In genomic region chr10:1281402-1281782, GRCh38 we compare ENCODE assay signal across 37 cellular contexts.
"Had no signal": no experiment of that assay in that cellular context is flagged by ENCODE, and none has a peak within 500 bp of the region (broad histone marks: within the 10 kb centered on the region; RNA-seq: fewer than 3 reads in every experiment).

No MANE protein-coding gene starts in this region.

- H3K36me3 ChIP-seq: ascending aorta, cardiac muscle cell, MG63, Peyer's patch had no signal

- H3K27me3 Mint-ChIP-seq: activated naive CD4-positive, alpha-beta T cell treated with anti-CD3 and anti-CD28 coated beads, Interleukin-2, amount 50 U/mL, for 24 hours had no signal

- H3K9me3 Mint-ChIP-seq: activated B cell treated with CpG ODN at 0.5 μM for 24 hours; activated CD4-positive, alpha-beta memory T cell treated with anti-CD3 and anti-CD28 coated beads for 36 hours; activated naive CD4-positive, alpha-beta T cell treated with anti-CD3 and anti-CD28 coated beads, Interleukin-2, amount 50 U/mL, for 24 hours; activated naive CD8-positive, alpha-beta T cell treated with anti-CD3 and anti-CD28 coated beads, Interleukin-2, amount 10 ng/mL, durations not matched to agents 7 days and 5 days; activated T-cell treated with anti-CD3 and anti-CD28 coated beads, Interleukin-2, amount 50 U/mL, for 72 hours; activated T-helper 17 cell treated with anti-CD3 and anti-CD28 coated beads, Interleukin-2, amount 50 U/mL, for 72 hours; central memory CD8-positive, alpha-beta T cell; T-cell had no signal

- DNase-seq: activated B cell treated with CpG ODN at 0.5 μM for 24 hours; activated CD4-positive, alpha-beta memory T cell treated with anti-CD3 and anti-CD28 coated beads for 36 hours; activated CD4-positive, alpha-beta T cell treated with anti-CD3 and anti-CD28 coated beads for 36 hours; activated CD4-positive, alpha-beta T cell treated with anti-CD3 and anti-CD28 coated beads, Interleukin-2, amount 50 U/mL, for 1 hour; activated effector memory CD4-positive, alpha-beta T cell treated with anti-CD3 and anti-CD28 coated beads, Interleukin-2, amount 50 U/mL, for 16 hours; activated naive CD4-positive, alpha-beta T cell; activated naive CD8-positive, alpha-beta T cell treated with anti-CD3 and anti-CD28 coated beads, Interleukin-2, amount 10 ng/mL, durations not matched to agents 7 days and 5 days; activated T-cell treated with anti-CD3 and anti-CD28 coated beads, Interleukin-2, amount 50 U/mL, for 1 hour; activated T-cell treated with anti-CD3 and anti-CD28 coated beads, Interleukin-2, amount 50 U/mL, for 72 hours; amygdala; Kasumi-1; KG1; MG63; NCI-H1048; NCI-H1105 treated with DMSO at 0.1 percent for 48 hours; NCI-H1436; NCI-H1694; NCI-H1930; NCI-H2081 treated with DMSO at 0.1 percent for 48 hours; NCI-H226; NCI-H446 treated with DMSO at 0.1 percent for 48 hours; NCI-H524; NCI-H69; NCI-H82; PC-3; Peyer's patch; RPMI8226; SHP77 treated with DMSO at 0.1 percent for 48 hours; T-cell; T-helper 9 cell had no signal

- H3K4me1 ChIP-seq: ascending aorta, Peyer's patch had no signal

- H3K27ac Mint-ChIP-seq: activated B cell treated with CpG ODN at 0.5 μM for 24 hours; activated CD4-positive, alpha-beta memory T cell treated with anti-CD3 and anti-CD28 coated beads for 36 hours; activated CD4-positive, alpha-beta T cell treated with anti-CD3 and anti-CD28 coated beads for 36 hours; activated naive CD8-positive, alpha-beta T cell treated with anti-CD3 and anti-CD28 coated beads, Interleukin-2, amount 10 ng/mL, durations not matched to agents 7 days and 5 days; activated T-cell treated with anti-CD3 and anti-CD28 coated beads, Interleukin-2, amount 50 U/mL, for 72 hours; activated T-helper 17 cell treated with anti-CD3 and anti-CD28 coated beads, Interleukin-2, amount 50 U/mL, for 72 hours; T-cell had no signal

- ATAC-seq: activated CD4-positive, alpha-beta T cell treated with anti-CD3 and anti-CD28 coated beads for 36 hours; activated T-cell treated with anti-CD3 and anti-CD28 coated beads, Interleukin-2, amount 50 U/mL, for 72 hours; activated T-helper 17 cell treated with anti-CD3 and anti-CD28 coated beads, Interleukin-2, amount 50 U/mL, for 72 hours; PC-3; SK-N-SH treated with all-trans-retinoic acid at 6 μM for 48 hours; T-cell had no signal

- H3K4me3 ChIP-seq: ascending aorta, cardiac muscle cell, MG63, Peyer's patch had no signal

- H3K9me3 ChIP-seq: ascending aorta, MG63, Peyer's patch had no signal

- H3K4me3 Mint-ChIP-seq: activated B cell treated with CpG ODN at 0.5 μM for 24 hours; activated CD4-positive, alpha-beta memory T cell treated with anti-CD3 and anti-CD28 coated beads for 36 hours; activated CD4-positive, alpha-beta T cell treated with anti-CD3 and anti-CD28 coated beads for 36 hours; activated naive CD4-positive, alpha-beta T cell treated with anti-CD3 and anti-CD28 coated beads, Interleukin-2, amount 50 U/mL, for 24 hours; activated naive CD8-positive, alpha-beta T cell treated with anti-CD3 and anti-CD28 coated beads, Interleukin-2, amount 10 ng/mL, durations not matched to agents 7 days and 5 days; activated T-cell treated with anti-CD3 and anti-CD28 coated beads, Interleukin-2, amount 50 U/mL, for 72 hours; activated T-helper 17 cell treated with anti-CD3 and anti-CD28 coated beads, Interleukin-2, amount 50 U/mL, for 72 hours; central memory CD8-positive, alpha-beta T cell; T-cell had no signal

- H3K27ac ChIP-seq: ascending aorta, cardiac muscle cell, Peyer's patch, VCaP had no signal

- H3K36me3 Mint-ChIP-seq: activated CD4-positive, alpha-beta memory T cell treated with anti-CD3 and anti-CD28 coated beads for 36 hours; activated naive CD4-positive, alpha-beta T cell treated with anti-CD3 and anti-CD28 coated beads, Interleukin-2, amount 50 U/mL, for 24 hours; activated naive CD8-positive, alpha-beta T cell treated with anti-CD3 and anti-CD28 coated beads, Interleukin-2, amount 10 ng/mL, durations not matched to agents 7 days and 5 days; T-cell had no signal

- H3K27me3 ChIP-seq: ascending aorta, cardiac muscle cell, MG63, Peyer's patch had no signal

- H3K4me1 Mint-ChIP-seq: activated B cell treated with CpG ODN at 0.5 μM for 24 hours; activated CD4-positive, alpha-beta T cell treated with anti-CD3 and anti-CD28 coated beads for 36 hours; activated naive CD4-positive, alpha-beta T cell treated with anti-CD3 and anti-CD28 coated beads, Interleukin-2, amount 50 U/mL, for 24 hours; activated naive CD8-positive, alpha-beta T cell treated with anti-CD3 and anti-CD28 coated beads, Interleukin-2, amount 10 ng/mL, durations not matched to agents 7 days and 5 days; activated T-helper 17 cell treated with anti-CD3 and anti-CD28 coated beads, Interleukin-2, amount 50 U/mL, for 72 hours; central memory CD8-positive, alpha-beta T cell; T-cell had no signal
